ENCODE assay signal across 8 cellular contexts in the genomic region with DNA sequence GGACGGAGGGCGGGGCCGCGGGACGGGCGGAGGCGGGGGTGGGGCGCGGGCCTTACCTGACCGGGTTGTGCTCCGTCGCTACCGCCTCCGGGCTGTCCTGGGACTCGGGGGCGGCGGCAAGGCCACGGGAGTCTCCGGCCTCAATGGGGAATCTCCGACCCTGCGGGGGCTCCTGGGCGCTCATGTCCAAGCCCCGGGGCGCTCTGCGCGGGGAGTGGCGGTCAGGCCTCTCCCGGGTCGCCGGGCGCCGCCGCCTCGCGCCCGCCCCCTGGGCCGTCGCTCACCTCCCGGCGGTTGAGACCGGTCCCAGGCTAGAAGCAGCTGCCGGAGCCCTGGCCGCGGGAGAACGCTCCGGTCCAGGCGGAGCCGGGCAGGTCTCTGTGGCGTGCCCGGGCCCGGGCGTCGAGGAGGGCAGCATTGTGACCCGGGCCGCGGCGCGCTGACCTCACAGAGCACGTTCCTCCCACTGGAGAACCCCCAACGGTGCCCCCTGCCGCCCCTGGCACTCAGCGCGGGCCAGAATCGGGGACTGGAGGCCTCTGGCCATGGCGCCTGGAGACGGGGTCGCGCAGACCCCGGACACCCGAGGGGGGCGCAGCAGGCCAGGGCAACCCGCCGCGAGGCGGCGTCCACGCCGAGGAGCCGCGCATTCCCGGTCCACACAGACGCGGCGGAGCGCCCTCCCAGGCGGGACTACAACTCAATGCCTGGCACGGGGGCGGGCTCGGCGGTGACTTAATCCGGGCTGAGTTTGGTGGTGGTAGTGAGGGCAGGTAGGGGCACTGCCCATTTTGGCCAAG. TPM values are rescaled to one million over a fixed set of nuclear protein-coding genes. Genes with fewer than 3 reads are reported as not detected.
DNase-seq lines count a peak whose midpoint lies in the region; ATAC-seq and TF ChIP-seq lines count a peak whose summit lies in the region.

No MANE protein-coding gene starts in this region.

- H3K9me3 Mint-ChIP-seq in T-cell (no peaks in the 10 kb centered on the region), endothelial cell (ENCODE audit: unreplicated experiment) (no peaks in the 10 kb centered on the region)

- peak in 14 of 34 experiments; percentile 8 to 45 (median 24) for DNase-seq in T-cell
- peak; percentile 58 for DNase-seq in endothelial cell (ENCODE audit: low spot score)
- DNase-seq in medulla oblongata (ENCODE audit: extremely low spot score), result peak; percentile 72
- peak; percentile 49 for DNase-seq in stomach
- DNase-seq in LoVo (ENCODE audit: low spot score), result no peak

- H3K4me3 Mint-ChIP-seq in T-cell (peak overlapping the region in 2 of 3 donors; percentile 51 to 58), endothelial cell (ENCODE audit: unreplicated experiment) (no peak overlapping the region)

- no peak for TF ChIP-seq EP300 in stomach (IDR thresholded peaks at IDR 0.05)

- H3K36me3 Mint-ChIP-seq in T-cell (peaks cover 19% of the 10 kb centered on the region), endothelial cell (ENCODE audit: low read depth, unreplicated experiment) (peaks cover 46% of the 10 kb centered on the region)

- no peaks in the 10 kb centered on the region for H3K27me3 ChIP-seq in stomach

- H3K36me3 ChIP-seq in stomach, result peaks cover 18 to 40% (median 33%) of the 10 kb centered on the region in 4 donors

- H3K9me3 ChIP-seq in stomach, result no peaks in the 10 kb centered on the region

- POLR2A ChIA-PET in T-cell (lab: Charles Lee), result no interaction called here

- H3K27me3 Mint-ChIP-seq in T-cell (peaks cover 0 to 6% of the 10 kb centered on the region in 2 donors), endothelial cell (ENCODE audit: unreplicated experiment) (peaks cover 20% of the 10 kb centered on the region)

- ATAC-seq in T-cell (replicated peaks in 1 of 4), result peak; percentile 49 to 62 (median 54)
- ATAC-seq in GM19023 (IDR thresholded peaks at IDR 0.05; ENCODE audit: unreplicated experiment), result no peak
- ATAC-seq in HG03521 (IDR thresholded peaks at IDR 0.05; ENCODE audit: unreplicated experiment), result no peak

- intact Hi-C loops in stomach (cut with DNase I; ENCODE audit: low total_unique reads), result no loop called here

- CTCF ChIA-PET in T-cell (lab: Charles Lee), result no interaction called here

- H3K4me1 Mint-ChIP-seq in T-cell (peaks cover 19 to 30% (median 26%) of the 10 kb centered on the region in 3 donors), endothelial cell (ENCODE audit: unreplicated experiment) (peaks cover 21% of the 10 kb centered on the region)

- 0 to 3% (median 2%) methylated on average over 20 to 91 of the region's 91 CpGs for WGBS in stomach, 5 donors

- peak overlapping the region; percentile 3 to 73 (median 21) for H3K27ac ChIP-seq in stomach

- peaks cover 14 to 26% (median 21%) of the 10 kb centered on the region in 4 donors for H3K4me1 ChIP-seq in stomach

- no peak overlapping the region for H3K27ac Mint-ChIP-seq in T-cell
- H3K27ac Mint-ChIP-seq in endothelial cell (ENCODE audit: unreplicated experiment), result no peak overlapping the region

- peak overlapping the region; percentile 4; the same call in 1 of the 2 replicates for H3K4me3 ChIP-seq in GM08714 (ENCODE audit: low read length)
- H3K4me3 ChIP-seq in stomach, result peak overlapping the region; percentile 40 to 58 (median 44)

- no peak for TF ChIP-seq POLR2A in stomach (IDR thresholded peaks at IDR 0.05)

- TF ChIP-seq CTCF in endothelial cell (IDR thresholded peaks at IDR 0.05; ENCODE audit: unreplicated experiment), result no peak
- peak in 4 of 7 experiments; percentile 17 to 36 (median 24) for TF ChIP-seq CTCF in stomach (IDR thresholded peaks at IDR 0.05)

RNA-seq across cellular contexts. Expression of gene FAM229A, which starts 0.4 kb away (rescaled TPM):
- total RNA-seq in T-cell, result 10 to 100 TPM; 27.0 to 43.0 (median 32.0) TPM
- total RNA-seq in endothelial cell (ENCODE audit: unreplicated experiment), result 8.5 TPM
- 10 to 100 TPM in 2 of 5 donors, 1 to 10 TPM in 3; 2.2 to 21.6 (median 8.8) TPM for total RNA-seq in stomach
- 10 to 100 TPM in 1 of 3 donors, 1 to 10 TPM in 2; 7.8 to 10.3 (median 8.7) TPM for polyA plus RNA-seq in stomach

RNA-seq across cellular contexts. Expression of gene TSSK3, which starts 0.5 kb away (rescaled TPM):
- total RNA-seq in T-cell (1 to 10 TPM in 3 of 5 donors, under 1 TPM in 1, not detected in 1; 0.65 to 4.3 (median 2.3) TPM), endothelial cell (ENCODE audit: unreplicated experiment) (0.67 TPM), stomach (under 1 TPM in 1 of 5 donors, not detected in 4; 0.92 TPM)
- under 1 TPM in 1 of 3 donors, not detected in 2; 0.43 TPM for polyA plus RNA-seq in stomach

RNA-seq across cellular contexts. Expression of gene MARCKSL1, which starts 25.8 kb away (rescaled TPM):
- total RNA-seq in T-cell (10 to 100 TPM; 28.1 to 46.5 (median 41.4) TPM), endothelial cell (ENCODE audit: unreplicated experiment) (730 TPM), stomach (10 to 100 TPM in 4 of 5 donors, 1 to 10 TPM in 1; 7.6 to 99.4 (median 22.9) TPM)
- polyA plus RNA-seq in stomach, result 100 to 1,000 TPM in 1 of 3 donors, 10 to 100 TPM in 2; 46.4 to 100 (median 95.3) TPM

RNA-seq across cellular contexts. Expression of gene BSDC1, which starts 32.4 kb away (rescaled TPM):
- total RNA-seq in T-cell (100 to 1,000 TPM in 3 of 5 donors, 10 to 100 TPM in 2; 93.4 to 190 (median 105) TPM), endothelial cell (ENCODE audit: unreplicated experiment) (79.0 TPM), stomach (100 to 1,000 TPM in 1 of 5 donors, 10 to 100 TPM in 4; 35.9 to 126 (median 57.6) TPM)
- 10 to 100 TPM; 23.8 to 39.0 (median 36.8) TPM for polyA plus RNA-seq in stomach

Comparison
In these comparisons a context has a peak if more than half of its experiments do, and no peak if none do; other contexts are left out.
1. ATAC-seq: peak in T-cell (4 of 4); none in GM19023 (single experiment) and HG03521 (single experiment).